In the genomic region with DNA sequence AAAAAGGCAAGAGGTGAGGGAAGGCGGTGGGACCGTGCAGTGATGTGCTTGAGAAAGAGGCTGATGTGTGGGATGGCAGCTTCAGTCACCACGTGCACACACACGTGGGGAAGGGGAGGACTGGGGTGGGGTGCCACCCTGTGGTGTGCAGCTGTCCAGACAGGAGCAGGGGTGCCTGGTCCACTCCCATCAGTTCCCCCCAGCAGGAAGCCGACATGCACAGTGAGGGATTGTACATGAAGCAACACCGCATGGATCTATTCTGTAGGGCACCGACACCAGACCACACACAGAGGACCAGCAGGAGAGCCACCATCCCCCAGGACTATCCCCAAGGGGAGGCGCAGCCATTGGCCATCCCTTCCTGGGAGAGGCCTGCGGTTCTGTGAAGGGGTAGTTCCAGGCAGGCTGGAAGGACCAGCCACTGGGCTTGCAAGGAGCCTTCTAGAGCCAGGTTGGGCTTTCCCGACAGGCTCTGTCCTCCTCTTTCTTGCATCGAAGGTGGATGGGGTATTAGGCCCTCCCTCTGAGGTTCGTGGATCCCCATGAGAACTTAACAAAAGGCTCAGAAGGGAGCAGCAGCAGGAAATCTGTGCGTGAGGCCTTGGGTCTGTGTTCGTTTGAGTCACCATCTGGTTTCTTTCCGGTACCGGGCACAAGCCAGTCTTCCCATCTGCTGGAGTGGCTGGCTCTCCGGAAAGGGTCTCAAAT, we compare ENCODE assay signal across 9 cellular contexts. TPM values are rescaled to one million over a fixed set of nuclear protein-coding genes. Genes with fewer than 3 reads are reported as not detected.
DNase-seq lines count a peak whose midpoint lies in the region; ATAC-seq, FAIRE-seq and TF ChIP-seq lines count a peak whose summit lies in the region.
"Had no signal": no experiment of that assay in that cellular context is flagged by ENCODE, and none has a peak within 500 bp of the region (broad histone marks: within the 10 kb centered on the region; RNA-seq: fewer than 3 reads in every experiment).

No MANE protein-coding gene starts in this region.

- H3K27ac Mint-ChIP-seq in H9: peak overlapping the region in 2 of 3 experiments; percentile 46 to 57; a peak in 2 of 7 replicates
- peak overlapping the region; percentile 97 for H3K27ac Mint-ChIP-seq in mesothelial cell of epicardium

- no peak overlapping the region for H3K18ac ChIP-seq in H9 (ENCODE audit: insufficient read length, low read depth, low read length)

- TF ChIP-seq CTCF in AG10803 (conservative IDR thresholded peaks at IDR 0.05; ENCODE audit: low read length) (peak; percentile 9; the same call in 1 of the 2 replicates), H9 (conservative IDR thresholded peaks at IDR 0.05) (no peak), mesothelial cell of epicardium (IDR thresholded peaks at IDR 0.05; ENCODE audit: unreplicated experiment) (no peak)

- H3K27me3 ChIP-seq in H9 (ENCODE audit: insufficient read depth, low read length): no peaks in the 10 kb centered on the region

- H3K9ac ChIP-seq in H9 (ENCODE audit: extremely low read depth, insufficient read length, low read length): no peak overlapping the region

- no peaks in the 10 kb centered on the region for H3K9me3 ChIP-seq in H9 (ENCODE audit: control insufficient read depth, low read depth, low read length)

- H3K79me2 ChIP-seq in H9 (ENCODE audit: insufficient read depth, low read length): no peaks in the 10 kb centered on the region

- no peak for FAIRE-seq in H54 (lab: Jason Lieb, UNC)
- FAIRE-seq: keratinocyte had no signal

- H3K4me3 Mint-ChIP-seq in H9 (peak overlapping the region in 1 of 2 experiments; percentile 50; a peak in 3 of 5 replicates), mesothelial cell of epicardium (no peak overlapping the region)

- H4K5ac ChIP-seq in H9 (ENCODE audit: insufficient read length, low read depth, low read length): no peak overlapping the region

- ATAC-seq in HG03457 (IDR thresholded peaks at IDR 0.05; ENCODE audit: unreplicated experiment): no peak
- no peak for ATAC-seq in HG03095 (IDR thresholded peaks at IDR 0.05; ENCODE audit: unreplicated experiment)

- H4K91ac ChIP-seq in H9 (ENCODE audit: insufficient read length, low read depth, low read length): no peak overlapping the region

- no peak overlapping the region for H2BK20ac ChIP-seq in H9 (ENCODE audit: low read depth, low read length, poor library complexity, severe bottlenecking)

- no peak overlapping the region for H2BK5ac ChIP-seq in H9 (ENCODE audit: insufficient read length, low read length)

- H3K23ac ChIP-seq in H9 (ENCODE audit: insufficient read length, low read depth, low read length): no peak overlapping the region

- H3K9me3 Mint-ChIP-seq in H9: no peaks in the 10 kb centered on the region; a peak in 2 of 5 replicates
- no peaks in the 10 kb centered on the region for H3K9me3 Mint-ChIP-seq in mesothelial cell of epicardium

- no peak overlapping the region for H3K56ac ChIP-seq in H9 (ENCODE audit: insufficient read length, low read depth, low read length)

- no peaks in the 10 kb centered on the region for H3K4me1 ChIP-seq in H9 (ENCODE audit: insufficient read depth, low read length)

- H3K36me3 Mint-ChIP-seq in H9 (ENCODE audit: insufficient read depth in 1 of 3, low read depth in 3 of 3) (no peaks in the 10 kb centered on the region; a peak in 1 of 7 replicates), mesothelial cell of epicardium (no peaks in the 10 kb centered on the region)

- H2BK120ac ChIP-seq in H9 (ENCODE audit: low read depth, low read length, poor library complexity, severe bottlenecking): no peak overlapping the region

- H3K4ac ChIP-seq in H9 (ENCODE audit: low read depth, low read length): no peak overlapping the region

- H2BK15ac ChIP-seq in H9 (ENCODE audit: low read depth, low read length): no peak overlapping the region

- H3K4me2 ChIP-seq in H9 (ENCODE audit: insufficient read depth, insufficient read length, low read length): peak overlapping the region; percentile 6

- H3K4me1 Mint-ChIP-seq in H9: peaks cover 43 to 63% of the 10 kb centered on the region in 2 experiments
- H3K4me1 Mint-ChIP-seq in mesothelial cell of epicardium: peaks cover 78% of the 10 kb centered on the region

- no peaks in the 10 kb centered on the region for H4K20me1 ChIP-seq in H9 (ENCODE audit: control insufficient read depth, insufficient read depth, insufficient read length)

- no peak overlapping the region for H3K27ac ChIP-seq in H9 (ENCODE audit: insufficient read length, low read depth, low read length)

- no peak overlapping the region for H3K14ac ChIP-seq in H9 (ENCODE audit: insufficient read depth, low read length)

- no peak overlapping the region for H2AK5ac ChIP-seq in H9 (ENCODE audit: insufficient read length, low read length)

- H3K27me3 Mint-ChIP-seq in H9 (ENCODE audit: low read depth) (peaks cover 23% of the 10 kb centered on the region), mesothelial cell of epicardium (ENCODE audit: low read depth) (no peaks in the 10 kb centered on the region)

- TF ChIP-seq POLR2A in H54 (IDR thresholded peaks at IDR 0.05; ENCODE audit: low read depth, low read length): no peak

- no peak overlapping the region for H3T11ph ChIP-seq in H9 (ENCODE audit: low read length)

- no peak overlapping the region for H4K8ac ChIP-seq in H9 (replicated peaks; ENCODE audit: insufficient read length, low read depth, low read length)

- peaks cover 4% of the 10 kb centered on the region for H3K23me2 ChIP-seq in H9 (ENCODE audit: insufficient read length, low read depth, low read length, poor library complexity, severe bottlenecking)

- WGBS in H9 (ENCODE audit: extremely low coverage, insufficient read length, low lambda C conversion rate): no CpG with 5 or more reads among the region's 17 CpGs

- no peak overlapping the region for H3K4me3 ChIP-seq in AG10803 (ENCODE audit: low read length)

- H3K79me1 ChIP-seq in H9 (ENCODE audit: insufficient read depth, low read depth, low read length, poor library complexity, severe bottlenecking): no peaks in the 10 kb centered on the region

- no peak overlapping the region for H2AFZ ChIP-seq in H9 (ENCODE audit: low read length)

- H2BK12ac ChIP-seq in H9 (ENCODE audit: insufficient read length, low read depth, low read length): no peak overlapping the region

- DNase-seq in AG10803 (ENCODE audit: low read depth): peak; percentile 74
- no peak for DNase-seq in H9
- DNase-seq in astrocyte of the hippocampus (ENCODE audit: low read depth, low spot score): peak; percentile 24
- DNase-seq in mesothelial cell of epicardium (ENCODE audit: low spot score in 2 of 2, unreplicated experiment in 2 of 2): no peak
- DNase-seq in H54 (ENCODE audit: insufficient read length, low spot score): no peak
- no peak for DNase-seq in NCI-H1930 (lab: John Stamatoyannopoulos, UW)

RNA-seq across cellular contexts. Expression of a gene that starts 59.7 kb away (rescaled TPM):
- total RNA-seq in H9 (2021): 48.5 and 49.5 TPM in 2 replicates
- 141 to 142 TPM (median 142 TPM) in 3 replicates for total RNA-seq in mesothelial cell of epicardium

Comparison
In these comparisons a context has a peak if more than half of its experiments do, and no peak if none do; other contexts are left out.
1. DNase-seq: peak in AG10803 (single experiment) and astrocyte of the hippocampus (single experiment); none in H9 (single experiment), mesothelial cell of epicardium (0 of 2), H54 (single experiment) and NCI-H1930 (0 of 2).